ENCODE assay signal across 8 cellular contexts in the genomic region with DNA sequence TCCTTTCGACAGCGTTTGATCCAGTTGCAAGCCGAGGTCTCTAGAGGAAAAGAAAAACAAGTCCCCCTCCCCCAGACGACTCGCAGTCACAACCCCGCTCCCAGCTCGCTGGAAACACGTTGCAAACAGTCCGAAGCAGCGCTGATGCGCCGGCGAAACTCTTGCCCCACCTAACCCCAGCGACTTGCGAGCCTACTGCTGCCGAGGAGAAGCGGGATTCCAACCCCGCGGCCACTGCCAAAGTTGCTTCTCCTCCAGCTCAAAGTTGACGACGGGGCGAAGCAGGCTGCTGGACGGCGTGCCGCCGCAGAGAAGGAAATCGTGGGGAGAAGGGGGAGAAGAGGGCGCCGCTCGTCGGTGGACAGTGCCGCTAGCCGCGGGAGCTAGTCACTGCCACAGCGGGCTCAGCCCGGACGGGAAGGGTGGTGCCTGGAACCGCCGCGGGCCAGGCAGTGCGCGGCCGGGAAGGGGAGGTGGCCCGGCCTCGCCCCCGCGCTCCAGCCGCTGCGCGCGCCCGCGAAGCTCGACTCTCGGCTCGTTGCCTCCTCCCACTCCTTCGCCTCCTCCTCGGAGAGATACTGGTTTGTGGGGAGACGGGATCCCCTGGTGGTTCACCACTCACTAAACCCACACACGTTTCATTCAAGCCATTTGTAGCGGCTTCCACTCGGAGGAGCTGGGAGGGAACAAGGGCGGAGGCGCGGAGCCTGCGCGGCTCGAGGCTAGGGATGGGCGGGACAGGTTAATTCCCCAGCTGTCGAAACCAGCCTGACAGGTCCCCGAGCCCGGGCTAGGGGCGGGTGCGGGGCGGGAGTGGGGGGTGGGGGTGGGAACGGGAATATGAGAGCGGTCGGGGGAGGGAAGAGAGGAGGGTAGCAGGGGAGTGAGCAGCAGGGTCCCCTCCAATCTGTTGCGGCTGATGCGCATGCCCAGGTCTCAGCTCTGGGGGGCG. TPM values are rescaled to one million over a fixed set of nuclear protein-coding genes. Genes with fewer than 3 reads are reported as not detected.
A peak's percentile ranks its signal among the peaks of the same experiment; 100 is the strongest.
DNase-seq lines count a peak whose midpoint lies in the region; ATAC-seq lines count a peak whose summit lies in the region.

A gene with protein sequence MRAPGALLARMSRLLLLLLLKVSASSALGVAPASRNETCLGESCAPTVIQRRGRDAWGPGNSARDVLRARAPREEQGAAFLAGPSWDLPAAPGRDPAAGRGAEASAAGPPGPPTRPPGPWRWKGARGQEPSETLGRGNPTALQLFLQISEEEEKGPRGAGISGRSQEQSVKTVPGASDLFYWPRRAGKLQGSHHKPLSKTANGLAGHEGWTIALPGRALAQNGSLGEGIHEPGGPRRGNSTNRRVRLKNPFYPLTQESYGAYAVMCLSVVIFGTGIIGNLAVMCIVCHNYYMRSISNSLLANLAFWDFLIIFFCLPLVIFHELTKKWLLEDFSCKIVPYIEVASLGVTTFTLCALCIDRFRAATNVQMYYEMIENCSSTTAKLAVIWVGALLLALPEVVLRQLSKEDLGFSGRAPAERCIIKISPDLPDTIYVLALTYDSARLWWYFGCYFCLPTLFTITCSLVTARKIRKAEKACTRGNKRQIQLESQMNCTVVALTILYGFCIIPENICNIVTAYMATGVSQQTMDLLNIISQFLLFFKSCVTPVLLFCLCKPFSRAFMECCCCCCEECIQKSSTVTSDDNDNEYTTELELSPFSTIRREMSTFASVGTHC (minus strand): TSS at position 392 of the 952 bp plus-strand sequence. CDS start 816 bp downstream, outside the sequence.

- peaks cover 4% of the 10 kb centered on the region for H3K9me3 ChIP-seq in mesodermal cell (ENCODE audit: control insufficient read depth, low read length)

- H3K4me1 Mint-ChIP-seq in activated CD4-positive, alpha-beta T cell treated with anti-CD3 and anti-CD28 coated beads, Interleukin-2, amount 10 ng/mL, durations not matched to agents 24 days and 14 days = peaks cover 12% of the 10 kb centered on the region

- no peaks in the 10 kb centered on the region for H3K36me3 Mint-ChIP-seq in activated CD4-positive, alpha-beta T cell treated with anti-CD3 and anti-CD28 coated beads, Interleukin-2, amount 10 ng/mL, durations not matched to agents 24 days and 14 days (ENCODE audit: low read depth)

- H3K4me3 ChIP-seq in mesodermal cell (ENCODE audit: extremely low read depth, insufficient read depth, low read length, poor library complexity, severe bottlenecking) = peak within 1 kb of the TSS; percentile 67

- H3K27me3 Mint-ChIP-seq in activated CD4-positive, alpha-beta T cell treated with anti-CD3 and anti-CD28 coated beads, Interleukin-2, amount 10 ng/mL, durations not matched to agents 24 days and 14 days = peaks cover 63% of the 10 kb centered on the region

- ATAC-seq in HG02642 (IDR thresholded peaks at IDR 0.05; ENCODE audit: poor library complexity, unreplicated experiment) = peak; percentile 78
- peak; percentile 59 for ATAC-seq in stimulated activated naive CD8-positive, alpha-beta T cell treated with anti-CD3 and anti-CD28 coated beads, Interleukin-15, Interleukin-2, amounts not matched to agents 100 U/mL and 50 U/mL, for 24 hours

- H3K4me1 ChIP-seq in mesodermal cell (ENCODE audit: control insufficient read depth, insufficient read depth, low read length, poor library complexity, severe bottlenecking) = peaks cover 7% of the 10 kb centered on the region

- peak within 1 kb of the TSS; percentile 51 for H3K27ac Mint-ChIP-seq in activated CD4-positive, alpha-beta T cell treated with anti-CD3 and anti-CD28 coated beads, Interleukin-2, amount 10 ng/mL, durations not matched to agents 24 days and 14 days

- intact Hi-C loops in activated CD4-positive, alpha-beta T cell treated with anti-CD3 and anti-CD28 coated beads, Interleukin-2, amount 10 ng/mL, durations not matched to agents 24 days and 14 days (cut with micrococcal nuclease) = loop anchor here (5.0 kb wide), 1 partner anchor 162 kb away; the partner anchor contains the start of gene POT1

- no peaks in the 10 kb centered on the region for H3K36me3 ChIP-seq in mesodermal cell (ENCODE audit: control insufficient read depth, insufficient read depth, low read length)

- WGBS in mesodermal cell (ENCODE audit: insufficient coverage in 2 of 2), 2 experiments = 0 to 1% methylated on average over 20 to 41 of the region's 81 CpGs

- DNase-seq in activated T-cell treated with anti-CD3 and anti-CD28 coated beads for 24 hours (ENCODE audit: low read depth) (peak; percentile 19), activated T-cell treated with anti-CD3 and anti-CD28 coated beads for 4 hours (no peak), NCI-H1694 (lab: John Stamatoyannopoulos, UW) (peak; percentile 70), epidermal melanocyte (ENCODE audit: insufficient read length, low spot score) (peak; percentile 80)
- DNase-seq in activated CD4-positive, alpha-beta T cell treated with anti-CD3 and anti-CD28 coated beads, Interleukin-2, amount 10 ng/mL, durations not matched to agents 24 days and 14 days = peak; percentile 78
- DNase-seq in stimulated activated naive CD8-positive, alpha-beta T cell treated with anti-CD3 and anti-CD28 coated beads, Interleukin-15, Interleukin-2, amounts not matched to agents 100 U/mL and 50 U/mL, for 24 hours = peak; percentile 47

- H3K4me3 Mint-ChIP-seq in activated CD4-positive, alpha-beta T cell treated with anti-CD3 and anti-CD28 coated beads, Interleukin-2, amount 10 ng/mL, durations not matched to agents 24 days and 14 days = peak within 1 kb of the TSS; percentile 82

- H3K9me3 Mint-ChIP-seq in activated CD4-positive, alpha-beta T cell treated with anti-CD3 and anti-CD28 coated beads, Interleukin-2, amount 10 ng/mL, durations not matched to agents 24 days and 14 days = no peaks in the 10 kb centered on the region

- H3K27ac ChIP-seq in mesodermal cell (ENCODE audit: low read depth, low read length, severe bottlenecking) = no peak within 1 kb of the TSS

RNA-seq across cellular contexts. Expression of the gene that starts here (rescaled TPM):
- total RNA-seq in activated CD4-positive, alpha-beta T cell treated with anti-CD3 and anti-CD28 coated beads, Interleukin-2, amount 10 ng/mL, durations not matched to agents 24 days and 14 days = not detected in 2 replicates
- polyA plus RNA-seq in mesodermal cell (2013, experiment 1 of 2) = 10.8 TPM
- polyA plus RNA-seq in mesodermal cell (2013, experiment 2 of 2) = 10.5 TPM

Comparison
In these comparisons a context has a peak if more than half of its experiments do, and no peak if none do; other contexts are left out.
1. Peak in DNase-seq in activated CD4-positive, alpha-beta T cell treated with anti-CD3 and anti-CD28 coated beads, Interleukin-2, amount 10 ng/mL, durations not matched to agents 24 days and 14 days; RNA of the gene not detected or under 1 TPM.